23 cellular contexts compared by ENCODE assay signal in the genomic region with DNA sequence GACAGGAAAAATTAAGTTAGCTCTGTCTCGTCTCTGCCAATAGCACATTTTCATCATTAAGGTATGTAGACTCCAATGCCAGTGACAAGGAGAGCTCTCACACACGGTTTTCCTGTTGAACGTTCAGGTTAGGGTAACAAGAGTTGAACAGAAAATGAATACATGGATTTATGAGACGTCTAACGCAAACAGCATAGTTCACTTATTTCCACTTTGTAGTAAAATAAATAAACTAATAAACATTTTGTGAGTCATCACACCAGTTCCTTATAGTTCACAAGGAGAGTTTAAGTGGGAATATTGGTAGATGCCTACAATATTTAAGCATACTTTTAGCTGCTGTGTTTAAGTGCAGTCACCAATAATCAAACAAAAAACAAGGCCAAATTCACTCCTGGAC. TPM values are rescaled to one million over a fixed set of nuclear protein-coding genes. Genes with fewer than 3 reads are reported as not detected.
DNase-seq lines count a peak whose midpoint lies in the region; ATAC-seq, FAIRE-seq and TF ChIP-seq lines count a peak whose summit lies in the region.
"Had no signal": no experiment of that assay in that cellular context is flagged by ENCODE, and none has a peak within 500 bp of the region (broad histone marks: within the 10 kb centered on the region; RNA-seq: fewer than 3 reads in every experiment).

No MANE protein-coding gene starts in this region.

- H3K4me2 ChIP-seq in A549 (no peak overlapping the region), PC-3 (ENCODE audit: low read length) (no peak overlapping the region)
- H3K4me2 ChIP-seq: BLaER1 had no signal

- H3K4me1 ChIP-seq in A549 (no peaks in the 10 kb centered on the region), PC-3 (ENCODE audit: insufficient read depth, low read length) (no peaks in the 10 kb centered on the region)
- H3K4me1 ChIP-seq: BE2C, BLaER1 had no signal

- CTCF ChIA-PET in A549 (lab: Yijun Ruan, JAX) (no interaction called here), PC-3 (lab: Charles Lee) (no interaction called here)

- no peaks in the 10 kb centered on the region for H3K36me3 ChIP-seq in PC-3 (ENCODE audit: low read depth, low read length)
- H3K36me3 ChIP-seq: BE2C, BLaER1 had no signal

- no peak overlapping the region for H3K4me3 Mint-ChIP-seq in glutamatergic neuron (ENCODE audit: unreplicated experiment)
- H3K4me3 Mint-ChIP-seq: CD14-positive monocyte; CD4-positive, alpha-beta memory T cell; CD4-positive, CD25-positive, alpha-beta regulatory T cell; CD8-positive, alpha-beta memory T cell had no signal

- TF ChIP-seq EP300 in A549 (IDR thresholded peaks at IDR 0.05) = no peak

- BruUV-seq in PC-3 (replicated peaks; lab: Mats Ljungman, UMichigan) = no TSS peak

- H3K27ac ChIP-seq in A549 = no peak overlapping the region
- H3K27ac ChIP-seq in PC-3 (ENCODE audit: low read length) = no peak overlapping the region
- H3K27ac ChIP-seq: 22Rv1, BLaER1 had no signal

- intact Hi-C loops in PC-3 (cut with micrococcal nuclease) = no loop called here

- peak overlapping the region; percentile 48 for H3K27ac Mint-ChIP-seq in glutamatergic neuron (ENCODE audit: unreplicated experiment)
- H3K27ac Mint-ChIP-seq: CD4-positive, CD25-positive, alpha-beta regulatory T cell had no signal

- H2AFZ ChIP-seq in PC-3 (ENCODE audit: low read length) = no peak overlapping the region

- TF ChIP-seq CTCF in A549 (IDR thresholded peaks at IDR 0.05) (no peak), PC-3 (conservative IDR thresholded peaks at IDR 0.05; ENCODE audit: low read depth, low read length) (no peak), glutamatergic neuron (IDR thresholded peaks at IDR 0.05; ENCODE audit: partially characterized antibody, unreplicated experiment) (no peak)

- H4K20me1 ChIP-seq in PC-3 (ENCODE audit: low read length) = no peaks in the 10 kb centered on the region
- H4K20me1 ChIP-seq: BLaER1 had no signal

- H3F3A ChIP-seq in PC-3 (ENCODE audit: low read length, unreplicated experiment) = no peaks in the 10 kb centered on the region

- H3K4me3 ChIP-seq in A549 (no peak overlapping the region), PC-3 (ENCODE audit: low read length) (no peak overlapping the region)
- H3K4me3 ChIP-seq: BLaER1 had no signal

- POLR2A ChIA-PET in A549 (lab: Yijun Ruan, JAX) = no interaction called here
- POLR2A ChIA-PET in PC-3 (lab: Charles Lee; ENCODE audit: unreplicated experiment) = no interaction called here

- H3K27me3 Mint-ChIP-seq in glutamatergic neuron (ENCODE audit: unreplicated experiment) = peaks cover 23% of the 10 kb centered on the region

- peaks cover 9% of the 10 kb centered on the region for H3K9me3 Mint-ChIP-seq in glutamatergic neuron (ENCODE audit: unreplicated experiment)
- H3K9me3 Mint-ChIP-seq: CD14-positive monocyte; CD4-positive, alpha-beta memory T cell; CD4-positive, CD25-positive, alpha-beta regulatory T cell; CD8-positive, alpha-beta memory T cell had no signal

- FAIRE-seq in A549 (lab: Jason Lieb, UNC) = peak; percentile 7
- FAIRE-seq: G401.6, GM12891, GM19239 had no signal

- WGBS in A549 (ENCODE audit: missing lambda C conversion rate) = 20% methylated on average over 5 of the region's 5 CpGs

- H3K9me3 ChIP-seq in A549 (no peaks in the 10 kb centered on the region), PC-3 (ENCODE audit: low read length) (no peaks in the 10 kb centered on the region)
- H3K9me3 ChIP-seq: BE2C, BLaER1 had no signal

- no peak for TF ChIP-seq RAD21 in A549 (conservative IDR thresholded peaks at IDR 0.05 in 1 of 2, IDR thresholded peaks at IDR 0.05 in 1 of 2)

- no peak for DNase-seq in A549 (ENCODE audit: low read depth in 1 of 2, low spot score in 1 of 2)
- peak; percentile 53 for DNase-seq in PC-3
- DNase-seq in glutamatergic neuron = no peak
- DNase-seq in SW 1271 (lab: John Stamatoyannopoulos, UW) = no peak
- no peak for DNase-seq in DMS 273 (lab: John Stamatoyannopoulos, UW; ENCODE audit: unreplicated experiment)
- DNase-seq: ACHN; BE2C; C1 segment of cervical spinal cord; CD4-positive, alpha-beta memory T cell; CD4-positive, CD25-positive, alpha-beta regulatory T cell; CD8-positive, alpha-beta memory T cell; COR-L47; DMS79 treated with DMSO at 0.1 percent for 48 hours; GF-D8 had no signal

- H3K79me2 ChIP-seq in PC-3 (ENCODE audit: low read length) = no peaks in the 10 kb centered on the region

- no peak for TF ChIP-seq POLR2A in A549 (IDR thresholded peaks at IDR 0.05; ENCODE audit: low read length)

- 0 out of 2 replicates have a peak, but pooled peaks cover 4% of the 10 kb centered on the region for H3K9me2 ChIP-seq in PC-3 (replicated peaks; ENCODE audit: low read length)

- H3K27me3 ChIP-seq in PC-3 (ENCODE audit: low read length) = peaks cover 24% of the 10 kb centered on the region; the same call in 1 of the 2 replicates
- H3K27me3 ChIP-seq: BE2C, BLaER1 had no signal

- no peak overlapping the region for H3K9ac ChIP-seq in PC-3 (ENCODE audit: low read length)
- H3K9ac ChIP-seq: BLaER1 had no signal

- ATAC-seq in A549 (no peak), PC-3 (peak; percentile 54)

- no peaks in the 10 kb centered on the region for H3K36me3 Mint-ChIP-seq in glutamatergic neuron (ENCODE audit: unreplicated experiment)
- H3K36me3 Mint-ChIP-seq: CD14-positive monocyte; CD4-positive, alpha-beta memory T cell; CD4-positive, CD25-positive, alpha-beta regulatory T cell; CD8-positive, alpha-beta memory T cell had no signal

- peaks cover 42% of the 10 kb centered on the region for H3K4me1 Mint-ChIP-seq in glutamatergic neuron (ENCODE audit: low read depth, unreplicated experiment)
- H3K4me1 Mint-ChIP-seq: CD4-positive, alpha-beta memory T cell; CD4-positive, CD25-positive, alpha-beta regulatory T cell; CD8-positive, alpha-beta memory T cell had no signal

TF ChIP-seq in A549, 52 proteins besides CTCF, POLR2A, EP300 and RAD21:
- TF ChIP-seq ESRRA (IDR thresholded peaks at IDR 0.05; ENCODE audit: borderline replicate concordance, low read length) (no peak), JUN (IDR thresholded peaks at IDR 0.05) (no peak)

RNA-seq across cellular contexts. Expression of a gene that starts 21.1 kb away (rescaled TPM):
- polyA plus RNA-seq in A549 (2011; rRNA removed) (not detected in 2 replicates), A549 (2017; fragmentation: RNase III; extraction: RNeasy Plus Mini Kit Qiagen cat#74134 plus additional on column Dnase treatment) (not detected in 3 replicates)
- not detected in 2 replicates for polyA plus RNA-seq in A549 (2012; cell fraction: cytosol; rRNA removed)
- not detected in 2 replicates for polyA plus RNA-seq in A549 (2012; cell fraction: nucleus; rRNA removed)
- not detected in 2 replicates for polyA minus RNA-seq in A549 (2011; rRNA and poly(A)+ RNA removed)
- total RNA-seq in PC-3 (2014; rRNA removed) (0.12 and 0.33 TPM in 2 replicates), glutamatergic neuron (ENCODE audit: unreplicated experiment) (65.2 TPM)
- total RNA-seq: A172; A673; CD4-positive, alpha-beta memory T cell; CD4-positive, CD25-positive, alpha-beta regulatory T cell; CD8-positive, alpha-beta memory T cell had no signal
- polyA plus RNA-seq: AG04450; CD14-positive monocyte; CD4-positive, alpha-beta memory T cell; CD4-positive, CD25-positive, alpha-beta regulatory T cell; CD8-positive, alpha-beta memory T cell had no signal

Comparison
In these comparisons a context has a peak if more than half of its experiments do, and no peak if none do; other contexts are left out.
1. RNA of a gene that starts 21.1 kb away (total RNA-seq): 65.2 TPM in glutamatergic neuron (single experiment); 0.12 to 0.33 TPM in PC-3; every median in the first group is over 10 times any median in the second.